In genomic region chr10:21347043-21347799, GRCh38 we compare ENCODE assay signal across 2 cellular contexts.
TF ChIP-seq lines count a peak whose summit lies in the region.

No MANE protein-coding gene starts in this region.

TF ChIP-seq in HepG2, 621 proteins besides CTCF, POLR2A, EP300 and RAD21 (continued from another document):
- TF ChIP-seq ELF4 (CRISPR knock-in tag; IDR thresholded peaks at IDR 0.05; ENCODE audit: borderline replicate concordance) (no peak), ZEB1 (IDR thresholded peaks at IDR 0.05; ENCODE audit: insufficient replicate concordance, low read depth) (no peak)

TF ChIP-seq in GM12878, 131 proteins besides CTCF, POLR2A, EP300 and RAD21 (continued from another document):
- TF ChIP-seq IRF3 (IDR thresholded peaks at IDR 0.05) (no peak), PBX3 (IDR thresholded peaks at IDR 0.05; ENCODE audit: insufficient replicate concordance, low read depth, low read length) (no peak), PAX5 (IDR thresholded peaks at IDR 0.05; ENCODE audit: borderline replicate concordance, low read depth, low read length) (no peak), TCF3 (IDR thresholded peaks at IDR 0.05; ENCODE audit: borderline replicate concordance, insufficient read depth, low read depth, low read length) (no peak), CBX5 (IDR thresholded peaks at IDR 0.05; ENCODE audit: low read depth) (no peak), ZNF687 (IDR thresholded peaks at IDR 0.05) (no peak), LARP7 (IDR thresholded peaks at IDR 0.05) (no peak)
